ENCODE assay signal across 10 cellular contexts in genomic region chr6:1612902-1613301, GRCh38. TPM values are rescaled to one million over a fixed set of nuclear protein-coding genes. Genes with fewer than 3 reads are reported as not detected.
DNase-seq lines count a peak whose midpoint lies in the region; ATAC-seq and TF ChIP-seq lines count a peak whose summit lies in the region.
"Had no signal": no experiment of that assay in that cellular context is flagged by ENCODE, and none has a peak within 500 bp of the region (broad histone marks: within the 10 kb centered on the region; RNA-seq: fewer than 3 reads in every experiment).

No MANE protein-coding gene starts in this region.

- peaks cover 14% of the 10 kb centered on the region for H3K4me1 Mint-ChIP-seq in T-helper 2 cell treated with Interferon-gamma antibody and Interleukin-4, amounts not matched to agents 5 μg/mL and 100 μg/mL, for 36 hours (ENCODE audit: low read depth)

- H3K9me3 Mint-ChIP-seq in T-helper 2 cell treated with Interferon-gamma antibody and Interleukin-4, amounts not matched to agents 5 μg/mL and 100 μg/mL, for 36 hours: no peaks in the 10 kb centered on the region

- H3K36me3 Mint-ChIP-seq in T-helper 2 cell treated with Interferon-gamma antibody and Interleukin-4, amounts not matched to agents 5 μg/mL and 100 μg/mL, for 36 hours (ENCODE audit: low read depth): peaks cover 3% of the 10 kb centered on the region

- peak overlapping the region in 1 of 5 donors; percentile 21 for H3K9ac ChIP-seq in subcutaneous abdominal adipose tissue (ENCODE audit: low read length in 5 of 5)

- DNase-seq in T-helper 2 cell treated with Interferon-gamma antibody and Interleukin-4, amounts not matched to agents 5 μg/mL and 100 μg/mL, for 36 hours (ENCODE audit: low spot score): no peak
- DNase-seq in T-helper 2 cell: no peak
- peak in 1 of 2 donors; percentile 68 for DNase-seq in foreskin keratinocyte
- DNase-seq: C1 segment of cervical spinal cord had no signal

- peak overlapping the region; percentile 77 for H3K4me3 Mint-ChIP-seq in T-helper 2 cell treated with Interferon-gamma antibody and Interleukin-4, amounts not matched to agents 5 μg/mL and 100 μg/mL, for 36 hours

- H3K27me3 ChIP-seq in foreskin keratinocyte (peaks cover 17% of the 10 kb centered on the region), subcutaneous abdominal adipose tissue (ENCODE audit: control insufficient read depth in 5 of 5, insufficient read depth in 4 of 5, low read length in 5 of 5) (peaks cover 8 to 37% (median 36%) of the 10 kb centered on the region in 5 donors)

- ATAC-seq in SK-N-SH treated with all-trans-retinoic acid at 6 μM for 48 hours: peak; percentile 41
- no peak for ATAC-seq in foreskin keratinocyte
- no peak for ATAC-seq in GM18511 (IDR thresholded peaks at IDR 0.05; ENCODE audit: unreplicated experiment)
- ATAC-seq in GM21526 (IDR thresholded peaks at IDR 0.05; ENCODE audit: low FRiP score, unreplicated experiment): no peak
- no peak for ATAC-seq in HG03565 (IDR thresholded peaks at IDR 0.05; ENCODE audit: unreplicated experiment)

- H3K4me1 ChIP-seq in foreskin keratinocyte (peaks cover 9% of the 10 kb centered on the region), subcutaneous abdominal adipose tissue (ENCODE audit: control insufficient read depth in 5 of 5, insufficient read depth in 5 of 5, low read length in 5 of 5) (peaks cover 1 to 46% (median 34%) of the 10 kb centered on the region in 5 donors)

- H3K4me3 ChIP-seq in subcutaneous abdominal adipose tissue (ENCODE audit: low read depth in 1 of 5, low read length in 5 of 5): peak overlapping the region in 3 of 5 donors; percentile 36 to 70 (median 69)

- peak; percentile 24 for TF ChIP-seq CTCF in foreskin keratinocyte (conservative IDR thresholded peaks at IDR 0.05)

- no peaks in the 10 kb centered on the region for H3K9me3 ChIP-seq in subcutaneous abdominal adipose tissue (ENCODE audit: control insufficient read depth in 5 of 5, low read length in 5 of 5)

- H3K27ac ChIP-seq in foreskin keratinocyte (peak overlapping the region; percentile 34), subcutaneous abdominal adipose tissue (ENCODE audit: low read depth, low read length) (no peak overlapping the region)
- H3K27ac ChIP-seq: SK-N-MC had no signal

- H3K27me3 Mint-ChIP-seq in T-helper 2 cell treated with Interferon-gamma antibody and Interleukin-4, amounts not matched to agents 5 μg/mL and 100 μg/mL, for 36 hours (ENCODE audit: low read depth): peaks cover 61% of the 10 kb centered on the region

- no peak overlapping the region for H3K27ac Mint-ChIP-seq in T-helper 2 cell treated with Interferon-gamma antibody and Interleukin-4, amounts not matched to agents 5 μg/mL and 100 μg/mL, for 36 hours

- H3K36me3 ChIP-seq in subcutaneous abdominal adipose tissue (ENCODE audit: control insufficient read depth in 5 of 5, insufficient read depth in 5 of 5, low read length in 5 of 5): no peaks in the 10 kb centered on the region

TF ChIP-seq in SK-N-SH treated with all-trans-retinoic acid at 6 μM for 48 hours, 23 proteins besides CTCF, POLR2A, EP300 and RAD21:
- TF ChIP-seq, protein P1, sequence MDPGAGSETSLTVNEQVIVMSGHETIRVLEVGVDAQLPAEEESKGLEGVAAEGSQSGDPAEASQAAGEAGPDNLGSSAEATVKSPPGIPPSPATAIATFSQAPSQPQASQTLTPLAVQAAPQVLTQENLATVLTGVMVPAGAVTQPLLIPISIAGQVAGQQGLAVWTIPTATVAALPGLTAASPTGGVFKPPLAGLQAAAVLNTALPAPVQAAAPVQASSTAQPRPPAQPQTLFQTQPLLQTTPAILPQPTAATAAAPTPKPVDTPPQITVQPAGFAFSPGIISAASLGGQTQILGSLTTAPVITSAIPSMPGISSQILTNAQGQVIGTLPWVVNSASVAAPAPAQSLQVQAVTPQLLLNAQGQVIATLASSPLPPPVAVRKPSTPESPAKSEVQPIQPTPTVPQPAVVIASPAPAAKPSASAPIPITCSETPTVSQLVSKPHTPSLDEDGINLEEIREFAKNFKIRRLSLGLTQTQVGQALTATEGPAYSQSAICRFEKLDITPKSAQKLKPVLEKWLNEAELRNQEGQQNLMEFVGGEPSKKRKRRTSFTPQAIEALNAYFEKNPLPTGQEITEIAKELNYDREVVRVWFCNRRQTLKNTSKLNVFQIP (CRISPR knock-in tag; IDR thresholded peaks at IDR 0.05; ENCODE audit: borderline replicate concordance, low read depth): no peak
- TF ChIP-seq ZNF70 (CRISPR knock-in tag; IDR thresholded peaks at IDR 0.05) (no peak), CSRNP3 (CRISPR knock-in tag; IDR thresholded peaks at IDR 0.05) (no peak), ZNF8 (CRISPR knock-in tag; IDR thresholded peaks at IDR 0.05) (no peak), ZC3H10 (CRISPR knock-in tag; IDR thresholded peaks at IDR 0.05) (no peak), TCF4 (CRISPR knock-in tag; IDR thresholded peaks at IDR 0.05; ENCODE audit: borderline replicate concordance) (no peak), ARNTL (CRISPR knock-in tag; IDR thresholded peaks at IDR 0.05; ENCODE audit: borderline replicate concordance, low read depth) (no peak), ESRRG (CRISPR knock-in tag; IDR thresholded peaks at IDR 0.05) (no peak), ZFP3 (CRISPR knock-in tag; IDR thresholded peaks at IDR 0.05) (no peak), PPARA (CRISPR knock-in tag; IDR thresholded peaks at IDR 0.05; ENCODE audit: borderline replicate concordance) (no peak), ZFP30 (CRISPR knock-in tag; IDR thresholded peaks at IDR 0.05) (no peak), OSR1 (CRISPR knock-in tag; IDR thresholded peaks at IDR 0.05) (no peak), CSDC2 (CRISPR knock-in tag; IDR thresholded peaks at IDR 0.05) (no peak), SNAI2 (CRISPR knock-in tag; IDR thresholded peaks at IDR 0.05) (no peak), RARB (CRISPR knock-in tag; IDR thresholded peaks at IDR 0.05) (no peak)
- TF ChIP-seq, protein P2, sequence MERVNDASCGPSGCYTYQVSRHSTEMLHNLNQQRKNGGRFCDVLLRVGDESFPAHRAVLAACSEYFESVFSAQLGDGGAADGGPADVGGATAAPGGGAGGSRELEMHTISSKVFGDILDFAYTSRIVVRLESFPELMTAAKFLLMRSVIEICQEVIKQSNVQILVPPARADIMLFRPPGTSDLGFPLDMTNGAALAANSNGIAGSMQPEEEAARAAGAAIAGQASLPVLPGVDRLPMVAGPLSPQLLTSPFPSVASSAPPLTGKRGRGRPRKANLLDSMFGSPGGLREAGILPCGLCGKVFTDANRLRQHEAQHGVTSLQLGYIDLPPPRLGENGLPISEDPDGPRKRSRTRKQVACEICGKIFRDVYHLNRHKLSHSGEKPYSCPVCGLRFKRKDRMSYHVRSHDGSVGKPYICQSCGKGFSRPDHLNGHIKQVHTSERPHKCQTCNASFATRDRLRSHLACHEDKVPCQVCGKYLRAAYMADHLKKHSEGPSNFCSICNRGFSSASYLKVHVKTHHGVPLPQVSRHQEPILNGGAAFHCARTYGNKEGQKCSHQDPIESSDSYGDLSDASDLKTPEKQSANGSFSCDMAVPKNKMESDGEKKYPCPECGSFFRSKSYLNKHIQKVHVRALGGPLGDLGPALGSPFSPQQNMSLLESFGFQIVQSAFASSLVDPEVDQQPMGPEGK (CRISPR knock-in tag; IDR thresholded peaks at IDR 0.05; ENCODE audit: borderline replicate concordance): no peak
- TF ChIP-seq, protein P3, sequence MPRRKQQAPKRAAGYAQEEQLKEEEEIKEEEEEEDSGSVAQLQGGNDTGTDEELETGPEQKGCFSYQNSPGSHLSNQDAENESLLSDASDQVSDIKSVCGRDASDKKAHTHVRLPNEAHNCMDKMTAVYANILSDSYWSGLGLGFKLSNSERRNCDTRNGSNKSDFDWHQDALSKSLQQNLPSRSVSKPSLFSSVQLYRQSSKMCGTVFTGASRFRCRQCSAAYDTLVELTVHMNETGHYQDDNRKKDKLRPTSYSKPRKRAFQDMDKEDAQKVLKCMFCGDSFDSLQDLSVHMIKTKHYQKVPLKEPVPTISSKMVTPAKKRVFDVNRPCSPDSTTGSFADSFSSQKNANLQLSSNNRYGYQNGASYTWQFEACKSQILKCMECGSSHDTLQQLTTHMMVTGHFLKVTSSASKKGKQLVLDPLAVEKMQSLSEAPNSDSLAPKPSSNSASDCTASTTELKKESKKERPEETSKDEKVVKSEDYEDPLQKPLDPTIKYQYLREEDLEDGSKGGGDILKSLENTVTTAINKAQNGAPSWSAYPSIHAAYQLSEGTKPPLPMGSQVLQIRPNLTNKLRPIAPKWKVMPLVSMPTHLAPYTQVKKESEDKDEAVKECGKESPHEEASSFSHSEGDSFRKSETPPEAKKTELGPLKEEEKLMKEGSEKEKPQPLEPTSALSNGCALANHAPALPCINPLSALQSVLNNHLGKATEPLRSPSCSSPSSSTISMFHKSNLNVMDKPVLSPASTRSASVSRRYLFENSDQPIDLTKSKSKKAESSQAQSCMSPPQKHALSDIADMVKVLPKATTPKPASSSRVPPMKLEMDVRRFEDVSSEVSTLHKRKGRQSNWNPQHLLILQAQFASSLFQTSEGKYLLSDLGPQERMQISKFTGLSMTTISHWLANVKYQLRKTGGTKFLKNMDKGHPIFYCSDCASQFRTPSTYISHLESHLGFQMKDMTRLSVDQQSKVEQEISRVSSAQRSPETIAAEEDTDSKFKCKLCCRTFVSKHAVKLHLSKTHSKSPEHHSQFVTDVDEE (CRISPR knock-in tag; IDR thresholded peaks at IDR 0.05): no peak
TF ChIP-seq in SK-N-SH treated with all-trans-retinoic acid at 6 μM for 48 hours: peak in this region for 0.

RNA-seq across cellular contexts. Expression of gene FOXC1, which starts 3.2 kb away (rescaled TPM):
- 3.5 and 5.0 TPM in 2 replicates for total RNA-seq in foreskin keratinocyte
- 1.7 and 3.0 TPM in 2 replicates for polyA plus RNA-seq in foreskin keratinocyte
